5 cellular contexts compared by ENCODE assay signal in genomic region chr4:57631147-57631546, GRCh38.
"Had no signal": no experiment of that assay in that cellular context is flagged by ENCODE, and none has a peak within 500 bp of the region (broad histone marks: within the 10 kb centered on the region; RNA-seq: fewer than 3 reads in every experiment).

No MANE protein-coding gene starts in this region.

- H3K36me3 Mint-ChIP-seq: IgD-negative memory B cell had no signal

- DNase-seq: IMR-90 had no signal

- H3K4me3 ChIP-seq: K562 had no signal

- H3K4me3 Mint-ChIP-seq: IgD-negative memory B cell had no signal

- H3K27me3 Mint-ChIP-seq: IgD-negative memory B cell had no signal

- ATAC-seq: HepG2, K562 had no signal

- H3K4me1 Mint-ChIP-seq: IgD-negative memory B cell had no signal

- H3K27ac ChIP-seq: HL-60 had no signal
